23 cellular contexts compared by ENCODE assay signal in the genomic region with DNA sequence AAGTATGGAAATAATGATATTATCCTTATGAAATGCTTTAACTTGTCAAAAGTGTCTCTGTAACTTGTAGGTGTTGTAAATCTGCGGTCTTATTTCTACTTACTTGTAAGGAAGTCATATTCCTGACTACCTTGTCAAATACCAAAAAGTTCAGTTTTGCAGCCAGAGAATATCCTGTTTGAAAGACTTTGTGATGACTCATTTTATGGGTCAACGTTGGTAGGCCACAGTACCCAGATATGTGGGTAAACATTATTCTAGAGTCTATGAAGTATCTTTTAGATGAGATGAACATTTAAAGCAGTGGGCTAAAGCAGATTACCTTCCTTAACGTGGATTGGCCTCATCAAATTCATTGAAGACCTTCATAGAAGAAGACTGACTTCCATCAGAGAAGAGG.
DNase-seq lines count a peak whose midpoint lies in the region; ATAC-seq and TF ChIP-seq lines count a peak whose summit lies in the region.
"Had no signal": no experiment of that assay in that cellular context is flagged by ENCODE, and none has a peak within 500 bp of the region (broad histone marks: within the 10 kb centered on the region; RNA-seq: fewer than 3 reads in every experiment).

No MANE protein-coding gene starts in this region.

- peaks cover 11% of the 10 kb centered on the region for H3K4me1 Mint-ChIP-seq in MCF 10A (ENCODE audit: insufficient read depth, unreplicated experiment)
- H3K4me1 Mint-ChIP-seq in CD8-positive, alpha-beta memory T cell: no peaks in the 10 kb centered on the region
- H3K4me1 Mint-ChIP-seq in type B pancreatic cell (ENCODE audit: unreplicated experiment): peaks cover 23% of the 10 kb centered on the region
- H3K4me1 Mint-ChIP-seq: naive thymus-derived CD8-positive, alpha-beta T cell; T-cell had no signal

- TF ChIP-seq CTCF in MCF 10A (IDR thresholded peaks at IDR 0.05; ENCODE audit: unreplicated experiment): no peak
- TF ChIP-seq CTCF in breast epithelium (IDR thresholded peaks at IDR 0.05): no peak
- no peak for TF ChIP-seq CTCF in foreskin fibroblast (IDR thresholded peaks at IDR 0.05; ENCODE audit: low read depth, low read length)
- TF ChIP-seq CTCF in type B pancreatic cell (conservative IDR thresholded peaks at IDR 0.05): no peak

- no peak for ATAC-seq in HG02885 (IDR thresholded peaks at IDR 0.05; ENCODE audit: poor library complexity, unreplicated experiment)
- ATAC-seq: heart right ventricle; naive thymus-derived CD8-positive, alpha-beta T cell; T-cell had no signal

- H3K27ac Mint-ChIP-seq in MCF 10A (ENCODE audit: low read depth, unreplicated experiment) (no peak overlapping the region), type B pancreatic cell (no peak overlapping the region)
- H3K27ac Mint-ChIP-seq in CD8-positive, alpha-beta memory T cell: no peak overlapping the region
- H3K27ac Mint-ChIP-seq: activated CD4-positive, alpha-beta memory T cell treated with anti-CD3 and anti-CD28 coated beads for 36 hours; activated naive CD8-positive, alpha-beta T cell; activated T-cell treated with anti-CD3 and anti-CD28 coated beads, Interleukin-2, amount 50 U/mL, for 24 hours; naive thymus-derived CD8-positive, alpha-beta T cell; T-cell had no signal

- DNase-seq in MCF 10A (ENCODE audit: unreplicated experiment) (peak; percentile 30), breast epithelium (ENCODE audit: low spot score in 2 of 2) (no peak), SW480 (ENCODE audit: low spot score) (peak; percentile 31), foreskin fibroblast (peak; percentile 2 to 35), islet precursor cell (no peak), type B pancreatic cell (ENCODE audit: extremely low spot score, unreplicated experiment) (no peak)
- no peak for DNase-seq in CD8-positive, alpha-beta memory T cell
- DNase-seq: activated CD4-positive, alpha-beta memory T cell treated with anti-CD3 and anti-CD28 coated beads for 36 hours; activated T-cell treated with anti-CD3 and anti-CD28 coated beads, Interleukin-2, amount 50 U/mL, for 24 hours; heart right ventricle; MM.1S; naive thymus-derived CD8-positive, alpha-beta T cell; NCI-H1694 treated with DMSO at 0.1 percent for 48 hours; NCI-H345; posterior cingulate gyrus; Right ventricle myocardium superior; stimulated activated CD4-positive, alpha-beta T cell treated with anti-CD3 and anti-CD28 coated beads, Interleukin-4, amount 100 ng/mL, for 4 hours; T-cell had no signal

- intact Hi-C loops in MCF 10A (cut with micrococcal nuclease) (loop anchor here (10.0 kb wide), 1 partner anchor 448 kb away; a partner anchor contains a TSS), breast epithelium (cut with DNase I; ENCODE audit: low total_unique reads) (no loop called here)

- H3K36me3 Mint-ChIP-seq in MCF 10A (ENCODE audit: insufficient read depth, unreplicated experiment) (no peaks in the 10 kb centered on the region), type B pancreatic cell (peaks cover 15% of the 10 kb centered on the region)
- H3K36me3 Mint-ChIP-seq in CD8-positive, alpha-beta memory T cell: no peaks in the 10 kb centered on the region
- H3K36me3 Mint-ChIP-seq: activated CD4-positive, alpha-beta memory T cell treated with anti-CD3 and anti-CD28 coated beads for 36 hours; activated naive CD8-positive, alpha-beta T cell; naive thymus-derived CD8-positive, alpha-beta T cell; T-cell had no signal

- no peaks in the 10 kb centered on the region for H3K27me3 ChIP-seq in breast epithelium
- H3K27me3 ChIP-seq in CD8-positive, alpha-beta memory T cell (ENCODE audit: insufficient read depth, low read length, poor library complexity, severe bottlenecking): no peaks in the 10 kb centered on the region
- H3K27me3 ChIP-seq: cardiac muscle cell, heart right ventricle, suprapubic skin had no signal

- BruUV-seq in MCF 10A (replicated peaks; lab: Mats Ljungman, UMichigan): no TSS peak

- H3K4me3 ChIP-seq in breast epithelium: no peak overlapping the region
- H3K4me3 ChIP-seq in foreskin fibroblast (ENCODE audit: low read depth in 1 of 2, low read length in 2 of 2): no peak overlapping the region
- no peak overlapping the region for H3K4me3 ChIP-seq in CD8-positive, alpha-beta memory T cell (ENCODE audit: low read length)
- H3K4me3 ChIP-seq: cardiac muscle cell, heart right ventricle, suprapubic skin had no signal

- H3K9me3 ChIP-seq in breast epithelium: no peaks in the 10 kb centered on the region
- no peaks in the 10 kb centered on the region for H3K9me3 ChIP-seq in CD8-positive, alpha-beta memory T cell (ENCODE audit: low read length)
- H3K9me3 ChIP-seq: suprapubic skin had no signal

- no peaks in the 10 kb centered on the region for H3K4me1 ChIP-seq in breast epithelium
- H3K4me1 ChIP-seq in CD8-positive, alpha-beta memory T cell (ENCODE audit: insufficient read depth, low read length): no peaks in the 10 kb centered on the region
- H3K4me1 ChIP-seq: suprapubic skin had no signal

- CTCF ChIA-PET in MCF 10A (lab: Yijun Ruan, JAX): interaction anchor here (0.7 to 1.2 kb wide), 2 partner anchors 187 to 667 kb away, joined by 3 to 5 read pairs; no protein-coding TSS in a partner anchor
- CTCF ChIA-PET in CD8-positive, alpha-beta memory T cell (lab: Charles Lee): no interaction called here

- no peak overlapping the region for H3K27ac ChIP-seq in breast epithelium
- no peak overlapping the region for H3K27ac ChIP-seq in CD8-positive, alpha-beta memory T cell (ENCODE audit: low read depth, low read length)
- H3K27ac ChIP-seq: 22Rv1, cardiac muscle cell, heart right ventricle, suprapubic skin had no signal

- H3K36me3 ChIP-seq in breast epithelium: no peaks in the 10 kb centered on the region
- no peaks in the 10 kb centered on the region for H3K36me3 ChIP-seq in CD8-positive, alpha-beta memory T cell (ENCODE audit: insufficient read depth, low read length)
- H3K36me3 ChIP-seq: cardiac muscle cell, heart right ventricle, suprapubic skin had no signal

- no peaks in the 10 kb centered on the region for H3K27me3 Mint-ChIP-seq in MCF 10A (ENCODE audit: insufficient read depth, unreplicated experiment)
- no peaks in the 10 kb centered on the region for H3K27me3 Mint-ChIP-seq in CD8-positive, alpha-beta memory T cell
- no peaks in the 10 kb centered on the region for H3K27me3 Mint-ChIP-seq in type B pancreatic cell
- H3K27me3 Mint-ChIP-seq: activated CD4-positive, alpha-beta memory T cell treated with anti-CD3 and anti-CD28 coated beads for 36 hours had no signal

- POLR2A ChIA-PET in MCF 10A (lab: Yijun Ruan, JAX): interaction anchor here (0.8 kb wide), 1 partner anchor 390 kb away, joined by 4 read pairs; no protein-coding TSS in a partner anchor
- POLR2A ChIA-PET in CD8-positive, alpha-beta memory T cell (lab: Charles Lee): no interaction called here

- H3K9me3 Mint-ChIP-seq in MCF 10A (ENCODE audit: unreplicated experiment): no peaks in the 10 kb centered on the region
- H3K9me3 Mint-ChIP-seq in CD8-positive, alpha-beta memory T cell: peaks cover 0 to 3% (median 0%) of the 10 kb centered on the region in 5 donors
- peaks cover 7% of the 10 kb centered on the region for H3K9me3 Mint-ChIP-seq in type B pancreatic cell
- H3K9me3 Mint-ChIP-seq: activated CD4-positive, alpha-beta memory T cell treated with anti-CD3 and anti-CD28 coated beads for 36 hours; activated T-cell treated with anti-CD3 and anti-CD28 coated beads, Interleukin-2, amount 50 U/mL, for 24 hours had no signal

- H3K4me3 Mint-ChIP-seq in MCF 10A (ENCODE audit: unreplicated experiment) (no peak overlapping the region), type B pancreatic cell (no peak overlapping the region)
- H3K4me3 Mint-ChIP-seq in CD8-positive, alpha-beta memory T cell: no peak overlapping the region
- H3K4me3 Mint-ChIP-seq: activated CD4-positive, alpha-beta memory T cell treated with anti-CD3 and anti-CD28 coated beads for 36 hours; activated naive CD8-positive, alpha-beta T cell; activated T-cell treated with anti-CD3 and anti-CD28 coated beads, Interleukin-2, amount 50 U/mL, for 24 hours; naive thymus-derived CD8-positive, alpha-beta T cell; T-cell had no signal

- TF ChIP-seq POLR2A in breast epithelium (IDR thresholded peaks at IDR 0.05): no peak

Comparison
In these comparisons a context has a peak if more than half of its experiments do, and no peak if none do; other contexts are left out.
1. DNase-seq: peak in MCF 10A (single experiment), SW480 (single experiment) and foreskin fibroblast (2 of 2); none in breast epithelium (0 of 2), islet precursor cell (single experiment), CD8-positive, alpha-beta memory T cell (0 of 5) and type B pancreatic cell (single experiment).